Comparison of ENCODE assay signal across 17 cellular contexts in genomic region chr13:30831515-30831914, GRCh38.
"Had no signal": no experiment of that assay in that cellular context is flagged by ENCODE, and none has a peak within 500 bp of the region (broad histone marks: within the 10 kb centered on the region; RNA-seq: fewer than 3 reads in every experiment).

No MANE protein-coding gene starts in this region.

- H3K9me3 Mint-ChIP-seq: activated naive CD8-positive, alpha-beta T cell treated with anti-CD3 and anti-CD28 coated beads, Interleukin-2, amount 10 ng/mL, durations not matched to agents 7 days and 5 days had no signal

- H3K9me3 ChIP-seq: suprapubic skin, upper lobe of right lung had no signal

- H3K4me3 Mint-ChIP-seq: activated naive CD8-positive, alpha-beta T cell treated with anti-CD3 and anti-CD28 coated beads, Interleukin-2, amount 10 ng/mL, durations not matched to agents 7 days and 5 days; naive thymus-derived CD4-positive, alpha-beta T cell had no signal

- H3K4me1 ChIP-seq: upper lobe of right lung had no signal

- H3K27ac ChIP-seq: brain microvascular endothelial cell, foreskin keratinocyte, suprapubic skin, upper lobe of right lung had no signal

- ATAC-seq: foreskin keratinocyte; naive thymus-derived CD4-positive, alpha-beta T cell; stimulated activated naive CD8-positive, alpha-beta T cell treated with anti-CD3 and anti-CD28 coated beads, Interleukin-15, Interleukin-2, amounts not matched to agents 100 U/mL and 50 U/mL, for 24 hours; upper lobe of right lung had no signal

- H3K36me3 Mint-ChIP-seq: activated naive CD8-positive, alpha-beta T cell treated with anti-CD3 and anti-CD28 coated beads, Interleukin-2, amount 10 ng/mL, durations not matched to agents 7 days and 5 days had no signal

- DNase-seq: activated naive CD4-positive, alpha-beta T cell; activated naive CD8-positive, alpha-beta T cell treated with anti-CD3 and anti-CD28 coated beads, Interleukin-2, amount 10 ng/mL, durations not matched to agents 7 days and 5 days; brain microvascular endothelial cell; effector CD8-positive, alpha-beta T cell; foreskin keratinocyte; glutamatergic neuron; hypothalamus; kidney glomerular epithelial cell; naive thymus-derived CD4-positive, alpha-beta T cell; posterior cingulate gyrus; stimulated activated CD4-positive, alpha-beta T cell treated with anti-CD3 and anti-CD28 coated beads, Interleukin-15, amount 100 ng/mL, for 24 hours; stimulated activated CD4-positive, alpha-beta T cell treated with anti-CD3 and anti-CD28 coated beads, Interleukin-4, amount 100 ng/mL, for 24 hours; stimulated activated naive CD8-positive, alpha-beta T cell treated with anti-CD3 and anti-CD28 coated beads, Interleukin-15, Interleukin-2, amounts not matched to agents 100 U/mL and 50 U/mL, for 24 hours; SW 1271; upper lobe of right lung had no signal

- H3K4me3 ChIP-seq: lung, suprapubic skin, upper lobe of right lung had no signal

- H3K27ac Mint-ChIP-seq: activated naive CD8-positive, alpha-beta T cell treated with anti-CD3 and anti-CD28 coated beads, Interleukin-2, amount 10 ng/mL, durations not matched to agents 7 days and 5 days had no signal

- H3K36me3 ChIP-seq: brain microvascular endothelial cell, suprapubic skin, upper lobe of right lung had no signal

- H3K27me3 ChIP-seq: brain microvascular endothelial cell, foreskin keratinocyte, suprapubic skin, upper lobe of right lung had no signal
